19 cellular contexts compared by ENCODE assay signal in genomic region chr2:172168917-172169346, GRCh38.
DNase-seq lines count a peak whose midpoint lies in the region; FAIRE-seq and TF ChIP-seq lines count a peak whose summit lies in the region.
"Had no signal": no experiment of that assay in that cellular context is flagged by ENCODE, and none has a peak within 500 bp of the region (broad histone marks: within the 10 kb centered on the region; RNA-seq: fewer than 3 reads in every experiment).

No MANE protein-coding gene starts in this region.

- no peak overlapping the region for H3K4me3 ChIP-seq in choroid plexus epithelial cell (ENCODE audit: low read depth, low read length)
- H3K4me3 ChIP-seq: breast epithelium had no signal

- peak; percentile 55 for DNase-seq in GM04503 (ENCODE audit: low read depth)
- peak; percentile 83 for DNase-seq in NOMO-1 treated with dmso at 0.1 percent for 144 hours (lab: John Stamatoyannopoulos, UW; ENCODE audit: unreplicated experiment)
- DNase-seq in choroid plexus epithelial cell (ENCODE audit: low read depth) = peak; percentile 46
- DNase-seq in pons (ENCODE audit: low spot score) = peak; percentile 18
- no peak for DNase-seq in frontal cortex (ENCODE audit: low spot score in 2 of 2)
- no peak for DNase-seq in H4 (ENCODE audit: low spot score)
- no peak for DNase-seq in glomerular visceral epithelial cell (ENCODE audit: extremely low spot score)
- DNase-seq: activated CD4-positive, alpha-beta memory T cell treated with anti-CD3 and anti-CD28 coated beads, Interleukin-2, amount 10 ng/mL, durations not matched to agents 7 days and 5 days; CD4-positive, alpha-beta memory T cell; endodermal cell; hippocampal formation; NCI-H1105 treated with DMSO at 0.1 percent for 48 hours; NCI-H510A treated with DMSO at 0.1 percent for 48 hours; RPMI8226; stimulated activated naive CD8-positive, alpha-beta T cell treated with anti-CD3 and anti-CD28 coated beads, Interleukin-15, Interleukin-2, amounts not matched to agents 100 U/mL and 50 U/mL, for 24 hours; T-helper 9 cell had no signal

- no peak for TF ChIP-seq CTCF in choroid plexus epithelial cell (conservative IDR thresholded peaks at IDR 0.05; ENCODE audit: low read depth, low read length)

- no peak for FAIRE-seq in frontal cortex (lab: Jason Lieb, UNC)
- FAIRE-seq: G401.6, H1 had no signal

Comparison
In these comparisons a context has a peak if more than half of its experiments do, and no peak if none do; other contexts are left out.
1. DNase-seq: peak in GM04503 (single experiment), NOMO-1 treated with dmso at 0.1 percent for 144 hours (single experiment), choroid plexus epithelial cell (single experiment) and pons (single experiment); none in frontal cortex (0 of 2), H4 (single experiment) and glomerular visceral epithelial cell (single experiment).